14 cellular contexts compared by ENCODE assay signal in genomic region chr10:52940921-52941320, GRCh38.
DNase-seq lines count a peak whose midpoint lies in the region; ATAC-seq and TF ChIP-seq lines count a peak whose summit lies in the region.
"Had no signal": no experiment of that assay in that cellular context is flagged by ENCODE, and none has a peak within 500 bp of the region (broad histone marks: within the 10 kb centered on the region; RNA-seq: fewer than 3 reads in every experiment).

No MANE protein-coding gene starts in this region.

- WGBS in esophagus squamous epithelium, 2 donors, result 48 to 61% methylated on average over 12 of the region's 12 CpGs

- TF ChIP-seq POLR2A in esophagus squamous epithelium (IDR thresholded peaks at IDR 0.05), result no peak

- TF ChIP-seq CTCF in esophagus squamous epithelium (IDR thresholded peaks at IDR 0.05) (no peak), nephron (IDR thresholded peaks at IDR 0.05; ENCODE audit: unreplicated experiment in 3 of 3) (no peak)

- ATAC-seq in HG02970 (IDR thresholded peaks at IDR 0.05; ENCODE audit: low FRiP score, unreplicated experiment) (no peak), GM19351 (IDR thresholded peaks at IDR 0.05; ENCODE audit: unreplicated experiment) (no peak)

- H3K27me3 ChIP-seq in esophagus squamous epithelium, result no peaks in the 10 kb centered on the region

- peak overlapping the region; percentile 38 to 75 (median 64) for H3K27ac ChIP-seq in esophagus squamous epithelium

- peak overlapping the region in 2 of 3 experiments; percentile 18 to 66 for H3K27ac Mint-ChIP-seq in nephron
- H3K27ac Mint-ChIP-seq: CD14-positive monocyte had no signal

- intact Hi-C loops in esophagus squamous epithelium (cut with DNase I), result no loop called here

- no peaks in the 10 kb centered on the region for H3K9me3 Mint-ChIP-seq in nephron

- DNase-seq in NCI-H82 (lab: John Stamatoyannopoulos, UW) (peak; percentile 1), NCI-H82 treated with DMSO at 0.1 percent for 48 hours (lab: John Stamatoyannopoulos, UW; ENCODE audit: unreplicated experiment) (no peak), esophagus squamous epithelium (lab: John Stamatoyannopoulos, UW) (no peak), NCI-H1048 (lab: John Stamatoyannopoulos, UW) (no peak), NCI-H1092 treated with DMSO at 0.1 percent for 48 hours (lab: John Stamatoyannopoulos, UW) (no peak)
- DNase-seq: 8988T, DMS79 treated with DMSO at 0.1 percent for 48 hours, NCI-H187 treated with DMSO at 0.1 percent for 48 hours, NCI-H2227 treated with DMSO at 0.1 percent for 48 hours, NCI-H510A treated with DMSO at 0.1 percent for 48 hours had no signal

- no peaks in the 10 kb centered on the region for H3K36me3 Mint-ChIP-seq in nephron (ENCODE audit: low read depth)
- H3K36me3 Mint-ChIP-seq: CD14-positive monocyte had no signal

- H3K4me3 Mint-ChIP-seq in nephron, result peak overlapping the region in 1 of 3 experiments; percentile 15
- H3K4me3 Mint-ChIP-seq: CD14-positive monocyte had no signal

- H3K9me3 ChIP-seq in esophagus squamous epithelium, result no peaks in the 10 kb centered on the region

- H3K27me3 Mint-ChIP-seq in nephron (ENCODE audit: low read depth), result no peaks in the 10 kb centered on the region

- H3K36me3 ChIP-seq in esophagus squamous epithelium, result no peaks in the 10 kb centered on the region

- peaks cover 0 to 27% (median 0%) of the 10 kb centered on the region in 3 donors for H3K4me1 ChIP-seq in esophagus squamous epithelium

- H3K4me3 ChIP-seq in esophagus squamous epithelium, result peak overlapping the region; percentile 12 to 53 (median 26)

- peaks cover 6% of the 10 kb centered on the region for H3K4me1 Mint-ChIP-seq in nephron
